In genomic region chr1:14930224-14930965, GRCh38 we compare ENCODE assay signal across 18 cellular contexts.
DNase-seq lines count a peak whose midpoint lies in the region; ATAC-seq and TF ChIP-seq lines count a peak whose summit lies in the region.
"Had no signal": no experiment of that assay in that cellular context is flagged by ENCODE, and none has a peak within 500 bp of the region (broad histone marks: within the 10 kb centered on the region; RNA-seq: fewer than 3 reads in every experiment).

No MANE protein-coding gene starts in this region.

- no peak for TF ChIP-seq EP300 in suprapubic skin (IDR thresholded peaks at IDR 0.05)

- POLR2A ChIA-PET in activated CD4-positive, alpha-beta T cell treated with anti-CD3 and anti-CD28 coated beads, Interleukin-2, amount 10 ng/mL, durations not matched to agents 7 days and 5 days (lab: Charles Lee), result no interaction called here

- WGBS in suprapubic skin, result 79% methylated on average over 13 of the region's 16 CpGs

- H3K27me3 Mint-ChIP-seq in activated CD4-positive, alpha-beta T cell treated with anti-CD3 and anti-CD28 coated beads, Interleukin-2, amount 10 ng/mL, durations not matched to agents 7 days and 5 days, result peaks cover 22% of the 10 kb centered on the region

- ATAC-seq in GM18519 (IDR thresholded peaks at IDR 0.05; ENCODE audit: low FRiP score, unreplicated experiment), result no peak
- ATAC-seq: GM12878 had no signal

- TF ChIP-seq CTCF in suprapubic skin (IDR thresholded peaks at IDR 0.05) (no peak), GM20000 (IDR thresholded peaks at IDR 0.05; ENCODE audit: extremely low read depth, missing control alignments) (no peak)

- peaks cover 13 to 20% of the 10 kb centered on the region in 2 donors for H3K27me3 ChIP-seq in duodenal mucosa (ENCODE audit: control insufficient read depth in 1 of 2, insufficient read depth in 2 of 2, low read length in 2 of 2)
- no peaks in the 10 kb centered on the region for H3K27me3 ChIP-seq in suprapubic skin

- H3K36me3 ChIP-seq in duodenal mucosa (ENCODE audit: control insufficient read depth in 1 of 2, insufficient read depth in 2 of 2, low read length in 2 of 2), result no peaks in the 10 kb centered on the region
- no peaks in the 10 kb centered on the region for H3K36me3 ChIP-seq in suprapubic skin

- no peak overlapping the region for H3K27ac Mint-ChIP-seq in activated CD4-positive, alpha-beta T cell treated with anti-CD3 and anti-CD28 coated beads, Interleukin-2, amount 10 ng/mL, durations not matched to agents 7 days and 5 days
- H3K27ac Mint-ChIP-seq: B cell had no signal

- no peaks in the 10 kb centered on the region for H3K4me1 Mint-ChIP-seq in activated CD4-positive, alpha-beta T cell treated with anti-CD3 and anti-CD28 coated beads, Interleukin-2, amount 10 ng/mL, durations not matched to agents 7 days and 5 days

- no peak overlapping the region for H3K4me3 ChIP-seq in duodenal mucosa (ENCODE audit: low read depth in 1 of 2, low read length in 2 of 2)
- peak overlapping the region; percentile 17 for H3K4me3 ChIP-seq in suprapubic skin
- H3K4me3 ChIP-seq: GM12878, mucosa of descending colon had no signal

- H3K4me3 Mint-ChIP-seq in activated CD4-positive, alpha-beta T cell treated with anti-CD3 and anti-CD28 coated beads, Interleukin-2, amount 10 ng/mL, durations not matched to agents 7 days and 5 days, result no peak overlapping the region
- H3K4me3 Mint-ChIP-seq: B cell, IgD-negative memory B cell had no signal

- peak overlapping the region; percentile 17 for H3K27ac ChIP-seq in duodenal mucosa (ENCODE audit: low read depth, low read length)
- H3K27ac ChIP-seq in suprapubic skin, result peak overlapping the region; percentile 79
- H3K27ac ChIP-seq: 22Rv1 had no signal

- CTCF ChIA-PET in activated CD4-positive, alpha-beta T cell treated with anti-CD3 and anti-CD28 coated beads, Interleukin-2, amount 10 ng/mL, durations not matched to agents 7 days and 5 days (lab: Charles Lee), result interaction anchor here (0.6 kb wide), 1 partner anchor 28 kb away, joined by 5 read pairs; no protein-coding TSS in a partner anchor

- peak; percentile 29 for DNase-seq in NCI-H1694 treated with DMSO at 0.1 percent for 48 hours (lab: John Stamatoyannopoulos, UW)
- no peak for DNase-seq in NCI-H1694 (lab: John Stamatoyannopoulos, UW)
- peak; percentile 42 for DNase-seq in myocyte (ENCODE audit: low read depth)
- DNase-seq in suprapubic skin (ENCODE audit: low spot score in 2 of 2), result no peak
- no peak for DNase-seq in GM20000 (ENCODE audit: low spot score)
- DNase-seq in activated CD4-positive, alpha-beta T cell treated with anti-CD3 and anti-CD28 coated beads, Interleukin-2, amount 10 ng/mL, durations not matched to agents 7 days and 5 days, result no peak
- DNase-seq: activated CD4-positive, alpha-beta T cell treated with anti-CD3 and anti-CD28 coated beads for 48 hours; activated gamma-delta T cell; GF-D8; MV-4-11; stimulated activated CD4-positive, alpha-beta T cell treated with anti-CD3 and anti-CD28 coated beads, Interleukin-4, amount 100 ng/mL, for 4 hours had no signal

- H3K9me3 Mint-ChIP-seq in activated CD4-positive, alpha-beta T cell treated with anti-CD3 and anti-CD28 coated beads, Interleukin-2, amount 10 ng/mL, durations not matched to agents 7 days and 5 days, result no peaks in the 10 kb centered on the region
- H3K9me3 Mint-ChIP-seq: IgD-negative memory B cell had no signal

- H3K4me1 ChIP-seq in duodenal mucosa (ENCODE audit: control insufficient read depth in 1 of 2, insufficient read depth in 2 of 2, low read length in 2 of 2) (peaks cover 10 to 13% of the 10 kb centered on the region in 2 donors), suprapubic skin (peaks cover 41% of the 10 kb centered on the region)

- no peak for TF ChIP-seq POLR2A in suprapubic skin (IDR thresholded peaks at IDR 0.05)

- H3K9ac ChIP-seq in duodenal mucosa (ENCODE audit: low read depth in 1 of 2, low read length in 2 of 2), result no peak overlapping the region

- H3K9me3 ChIP-seq in duodenal mucosa (ENCODE audit: control insufficient read depth in 1 of 2, low read length in 2 of 2) (no peaks in the 10 kb centered on the region), suprapubic skin (no peaks in the 10 kb centered on the region)
- H3K9me3 ChIP-seq: mucosa of descending colon had no signal

- no peaks in the 10 kb centered on the region for H3K36me3 Mint-ChIP-seq in activated CD4-positive, alpha-beta T cell treated with anti-CD3 and anti-CD28 coated beads, Interleukin-2, amount 10 ng/mL, durations not matched to agents 7 days and 5 days (ENCODE audit: low read depth)
- H3K36me3 Mint-ChIP-seq: IgD-negative memory B cell had no signal

Comparison
In these comparisons a context has a peak if more than half of its experiments do, and no peak if none do; other contexts are left out.
1. DNase-seq: peak in NCI-H1694 treated with DMSO at 0.1 percent for 48 hours (single experiment) and myocyte (single experiment); none in NCI-H1694 (single experiment), suprapubic skin (0 of 2), GM20000 (single experiment) and activated CD4-positive, alpha-beta T cell treated with anti-CD3 and anti-CD28 coated beads, Interleukin-2, amount 10 ng/mL, durations not matched to agents 7 days and 5 days (single experiment).